ENCODE assay signal across 17 cellular contexts in genomic region chr19:53989600-53990533, GRCh38. TPM values are rescaled to one million over a fixed set of nuclear protein-coding genes. Genes with fewer than 3 reads are reported as not detected.
DNase-seq lines count a peak whose midpoint lies in the region; ATAC-seq and TF ChIP-seq lines count a peak whose summit lies in the region.
"Had no signal": no experiment of that assay in that cellular context is flagged by ENCODE, and none has a peak within 500 bp of the region (broad histone marks: within the 10 kb centered on the region; RNA-seq: fewer than 3 reads in every experiment).

No MANE protein-coding gene starts in this region.

- intact Hi-C loops in MCF 10A (cut with micrococcal nuclease) (no loop called here), mammary epithelial cell (cut with micrococcal nuclease) (no loop called here)

- no peak overlapping the region for H2AFZ ChIP-seq in neuronal stem cell (ENCODE audit: low read length)
- H2AFZ ChIP-seq in mammary epithelial cell (ENCODE audit: low read depth, low read length) = no peak overlapping the region

- H3K9ac ChIP-seq in neuronal stem cell (ENCODE audit: low read depth, low read length, poor library complexity) = no peak overlapping the region
- H3K9ac ChIP-seq in mammary epithelial cell (ENCODE audit: insufficient read depth, low read length) = no peak overlapping the region

- H3K4me3 ChIP-seq in neuronal stem cell (ENCODE audit: low read length in 2 of 2) = no peak overlapping the region
- H3K4me3 ChIP-seq in mammary epithelial cell (replicated peaks in 1 of 3; ENCODE audit: insufficient read depth in 1 of 3, low read depth in 2 of 3, low read length in 3 of 3) = no peak overlapping the region
- H3K4me3 ChIP-seq: left lung, suprapubic skin had no signal

- no peak overlapping the region for H3K4me2 ChIP-seq in neuronal stem cell (ENCODE audit: insufficient read depth, low read length, poor library complexity, severe bottlenecking)
- H3K4me2 ChIP-seq in mammary epithelial cell (ENCODE audit: insufficient read depth, low read depth, low read length) = no peak overlapping the region

- H3K27me3 ChIP-seq in neuronal stem cell (ENCODE audit: control insufficient read depth in 3 of 3, insufficient read depth in 3 of 3, low read depth in 1 of 3, low read length in 3 of 3) (peaks cover 0 to 8% (median 0%) of the 10 kb centered on the region in 3 experiments), mammary epithelial cell (ENCODE audit: insufficient read depth, low read length) (peaks cover 18% of the 10 kb centered on the region)

- H3K4me3 Mint-ChIP-seq in MCF 10A (ENCODE audit: unreplicated experiment) = no peak overlapping the region
- H3K4me3 Mint-ChIP-seq in stimulated activated naive B cell treated with anti-CD40 and anti-IgM and Interleukin-4, amounts not matched to agents 10 μg/mL and 1 μg/mL and 100 μg/mL, for 72 hours = no peak overlapping the region
- no peak overlapping the region for H3K4me3 Mint-ChIP-seq in chondrocyte (ENCODE audit: unreplicated experiment)
- H3K4me3 Mint-ChIP-seq: activated B cell treated with CpG ODN at 0.5 μM for 24 hours; activated CD8-positive, alpha-beta memory T cell treated with anti-CD3 and anti-CD28 coated beads, Interleukin-2, amount 10 ng/mL, durations not matched to agents 7 days and 5 days had no signal

- CTCF ChIA-PET in MCF 10A (lab: Yijun Ruan, JAX) = no interaction called here
- CTCF ChIA-PET in mammary epithelial cell (lab: Charles Lee; ENCODE audit: low non-redundant PET) = no interaction called here

- H3K27ac Mint-ChIP-seq in MCF 10A (ENCODE audit: low read depth, unreplicated experiment) (no peak overlapping the region), chondrocyte (ENCODE audit: unreplicated experiment) (no peak overlapping the region)
- H3K27ac Mint-ChIP-seq in stimulated activated naive B cell treated with anti-CD40 and anti-IgM and Interleukin-4, amounts not matched to agents 10 μg/mL and 1 μg/mL and 100 μg/mL, for 72 hours = no peak overlapping the region
- H3K27ac Mint-ChIP-seq: activated B cell treated with CpG ODN at 0.5 μM for 24 hours; activated CD8-positive, alpha-beta memory T cell treated with anti-CD3 and anti-CD28 coated beads, Interleukin-2, amount 10 ng/mL, durations not matched to agents 7 days and 5 days had no signal

- H3K9me3 Mint-ChIP-seq in MCF 10A (ENCODE audit: unreplicated experiment) (no peaks in the 10 kb centered on the region), chondrocyte (ENCODE audit: low read depth) (no peaks in the 10 kb centered on the region)
- no peaks in the 10 kb centered on the region for H3K9me3 Mint-ChIP-seq in stimulated activated naive B cell treated with anti-CD40 and anti-IgM and Interleukin-4, amounts not matched to agents 10 μg/mL and 1 μg/mL and 100 μg/mL, for 72 hours
- H3K9me3 Mint-ChIP-seq: activated B cell treated with CpG ODN at 0.5 μM for 24 hours had no signal

- H3K9me3 ChIP-seq in neuronal stem cell (replicated peaks in 1 of 2; ENCODE audit: control insufficient read depth in 2 of 2, insufficient read depth in 1 of 2, low read depth in 1 of 2, low read length in 2 of 2) (no peaks in the 10 kb centered on the region), mammary epithelial cell (replicated peaks; ENCODE audit: insufficient read depth, low read length) (no peaks in the 10 kb centered on the region)
- H3K9me3 ChIP-seq: left lung, suprapubic skin had no signal

- ATAC-seq in stimulated activated naive B cell treated with anti-CD40 and anti-IgM and Interleukin-4, amounts not matched to agents 10 μg/mL and 1 μg/mL and 100 μg/mL, for 72 hours (replicated peaks) = no peak
- ATAC-seq: activated CD8-positive, alpha-beta memory T cell treated with anti-CD3 and anti-CD28 coated beads, Interleukin-2, amount 10 ng/mL, durations not matched to agents 7 days and 5 days; left lung; naive thymus-derived CD4-positive, alpha-beta T cell had no signal

- DNase-seq in Daoy (ENCODE audit: low read depth) (peak; percentile 54), NCI-H226 (peak; percentile 34), dermis blood vessel endothelial cell (peak; percentile 77), neuronal stem cell (ENCODE audit: low spot score) (no peak), MCF 10A (ENCODE audit: unreplicated experiment) (no peak), mammary epithelial cell (no peak), chondrocyte (ENCODE audit: low spot score) (no peak)
- no peak for DNase-seq in stimulated activated naive B cell treated with anti-CD40 and anti-IgM and Interleukin-4, amounts not matched to agents 10 μg/mL and 1 μg/mL and 100 μg/mL, for 72 hours
- DNase-seq: activated B cell treated with CpG ODN at 0.5 μM for 24 hours; activated CD8-positive, alpha-beta memory T cell treated with anti-CD3 and anti-CD28 coated beads, Interleukin-2, amount 10 ng/mL, durations not matched to agents 7 days and 5 days; activated naive CD4-positive, alpha-beta T cell; DMS53; left lung; naive thymus-derived CD4-positive, alpha-beta T cell; NCI-H2029 treated with DMSO at 0.1 percent for 48 hours; NCI-H524 had no signal

- no peaks in the 10 kb centered on the region for H4K20me1 ChIP-seq in mammary epithelial cell (ENCODE audit: insufficient read depth, low read length)

- no peak overlapping the region for H2BK12ac ChIP-seq in neuronal stem cell (ENCODE audit: low read length)

- dilution Hi-C loops in mammary epithelial cell (cut with HindIII; ENCODE audit: low sequenced_read_pairs) = no loop called here

- POLR2A ChIA-PET in MCF 10A (lab: Yijun Ruan, JAX) = no interaction called here

- in situ Hi-C loops in mammary epithelial cell (cut with MboI; ENCODE audit: low sequenced_read_pairs in 2 of 2) = no loop called here

- H3K4ac ChIP-seq in neuronal stem cell (ENCODE audit: low read length) = no peak overlapping the region

- H3K23ac ChIP-seq in neuronal stem cell (ENCODE audit: low read depth, low read length, poor library complexity) = peak overlapping the region; percentile 26

- no peak overlapping the region for H4K91ac ChIP-seq in neuronal stem cell (ENCODE audit: low read depth, low read length, poor library complexity)

- TF ChIP-seq CTCF in MCF 10A (IDR thresholded peaks at IDR 0.05; ENCODE audit: unreplicated experiment) (no peak), mammary epithelial cell (conservative IDR thresholded peaks at IDR 0.05 in 1 of 2, IDR thresholded peaks at IDR 0.05 in 1 of 2; ENCODE audit: extremely low read depth in 1 of 2, insufficient read depth in 1 of 2, low read depth in 1 of 2, low read length in 2 of 2) (no peak), chondrocyte (IDR thresholded peaks at IDR 0.05) (no peak)

- H3K27ac ChIP-seq in neuronal stem cell (replicated peaks; ENCODE audit: low read length) = no peak overlapping the region
- H3K27ac ChIP-seq in mammary epithelial cell (ENCODE audit: insufficient read depth, low read depth, low read length) = no peak overlapping the region
- H3K27ac ChIP-seq: left lung, suprapubic skin had no signal

- H3K36me3 ChIP-seq in neuronal stem cell (replicated peaks in 1 of 2; ENCODE audit: control insufficient read depth in 2 of 2, insufficient read depth in 2 of 2, low read length in 2 of 2) (no peaks in the 10 kb centered on the region), mammary epithelial cell (ENCODE audit: insufficient read depth, low read length) (no peaks in the 10 kb centered on the region)
- H3K36me3 ChIP-seq: left lung, suprapubic skin had no signal

- H3K36me3 Mint-ChIP-seq in MCF 10A (ENCODE audit: insufficient read depth, unreplicated experiment) (no peaks in the 10 kb centered on the region), chondrocyte (ENCODE audit: low read depth) (no peaks in the 10 kb centered on the region)
- no peaks in the 10 kb centered on the region for H3K36me3 Mint-ChIP-seq in stimulated activated naive B cell treated with anti-CD40 and anti-IgM and Interleukin-4, amounts not matched to agents 10 μg/mL and 1 μg/mL and 100 μg/mL, for 72 hours
- H3K36me3 Mint-ChIP-seq: activated CD8-positive, alpha-beta memory T cell treated with anti-CD3 and anti-CD28 coated beads, Interleukin-2, amount 10 ng/mL, durations not matched to agents 7 days and 5 days; naive thymus-derived CD4-positive, alpha-beta T cell had no signal

- WGBS in neuronal stem cell (ENCODE audit: extremely low coverage in 2 of 2, insufficient read length in 2 of 2, insufficient replicate concordance in 1 of 2), 2 donors = no CpG with 5 or more reads among the region's 22 CpGs
- WGBS in mammary epithelial cell (ENCODE audit: low coverage, missing lambda C conversion rate) = 48% methylated on average over 9 of the region's 22 CpGs

- H3K4me1 Mint-ChIP-seq in MCF 10A (ENCODE audit: insufficient read depth, unreplicated experiment) (no peaks in the 10 kb centered on the region), chondrocyte (ENCODE audit: low read depth) (peaks cover 4% of the 10 kb centered on the region)
- peaks cover 7 to 8% of the 10 kb centered on the region in 2 donors for H3K4me1 Mint-ChIP-seq in stimulated activated naive B cell treated with anti-CD40 and anti-IgM and Interleukin-4, amounts not matched to agents 10 μg/mL and 1 μg/mL and 100 μg/mL, for 72 hours
- H3K4me1 Mint-ChIP-seq: activated B cell treated with CpG ODN at 0.5 μM for 24 hours; activated CD8-positive, alpha-beta memory T cell treated with anti-CD3 and anti-CD28 coated beads, Interleukin-2, amount 10 ng/mL, durations not matched to agents 7 days and 5 days had no signal

- H3K27me3 Mint-ChIP-seq in MCF 10A (ENCODE audit: insufficient read depth, unreplicated experiment) (peaks cover 14% of the 10 kb centered on the region), chondrocyte (ENCODE audit: low read depth) (peaks cover 24% of the 10 kb centered on the region)
- H3K27me3 Mint-ChIP-seq in stimulated activated naive B cell treated with anti-CD40 and anti-IgM and Interleukin-4, amounts not matched to agents 10 μg/mL and 1 μg/mL and 100 μg/mL, for 72 hours = peaks cover 35 to 36% of the 10 kb centered on the region in 2 donors

- no peaks in the 10 kb centered on the region for H3K79me1 ChIP-seq in neuronal stem cell (ENCODE audit: low read depth, low read length)

- H3K18ac ChIP-seq in neuronal stem cell (ENCODE audit: low read length) = peak overlapping the region; percentile 15

- H2BK15ac ChIP-seq in neuronal stem cell (ENCODE audit: low read length) = peak overlapping the region; percentile 23

- no peaks in the 10 kb centered on the region for H3K79me2 ChIP-seq in mammary epithelial cell (ENCODE audit: insufficient read depth, low read length)

- H3K4me1 ChIP-seq in neuronal stem cell (ENCODE audit: control insufficient read depth in 2 of 2, insufficient read depth in 1 of 2, low read depth in 1 of 2, low read length in 2 of 2) (peaks cover 3 to 12% of the 10 kb centered on the region in 2 donors), mammary epithelial cell (ENCODE audit: insufficient read depth, low read length) (no peaks in the 10 kb centered on the region)

- BruUV-seq in MCF 10A (replicated peaks; lab: Mats Ljungman, UMichigan) (no TSS peak), mammary epithelial cell (replicated peaks; lab: Mats Ljungman, UMichigan) (no TSS peak)

- H2BK5ac ChIP-seq in neuronal stem cell (ENCODE audit: low read length) = no peak overlapping the region

- H3K14ac ChIP-seq in neuronal stem cell (ENCODE audit: low read length) = no peak overlapping the region

- no peak overlapping the region for H4K8ac ChIP-seq in neuronal stem cell (ENCODE audit: low read depth, low read length)

- H2BK120ac ChIP-seq in neuronal stem cell (ENCODE audit: low read depth, low read length) = no peak overlapping the region

- H2AK5ac ChIP-seq in neuronal stem cell (ENCODE audit: low read depth, low read length) = peak overlapping the region; percentile 31

RNA-seq across cellular contexts. Expression of gene CACNG6, which starts 1.6 kb away (rescaled TPM):
- 1.0 and 9.3 TPM in 2 replicates for total RNA-seq in Daoy (2014; rRNA removed; shearing (Covaris generic))
- total RNA-seq in dermis blood vessel endothelial cell (0.84 and 0.85 TPM in 2 replicates), MCF 10A (2022) (not detected in 2 replicates), mammary epithelial cell (not detected), chondrocyte (not detected in 3 replicates)
- polyA plus RNA-seq in neuronal stem cell (2013, experiment 1 of 2) = 4.0 TPM
- polyA plus RNA-seq in neuronal stem cell (2013, experiment 2 of 2) = 3.9 TPM
- polyA plus RNA-seq in mammary epithelial cell = not detected
- not detected for polyA minus RNA-seq in mammary epithelial cell
- total RNA-seq: activated B cell treated with CpG ODN at 0.5 μM for 24 hours; activated CD8-positive, alpha-beta memory T cell treated with anti-CD3 and anti-CD28 coated beads, Interleukin-2, amount 10 ng/mL, durations not matched to agents 7 days and 5 days; suprapubic skin had no signal
- polyA plus RNA-seq: naive thymus-derived CD4-positive, alpha-beta T cell had no signal

RNA-seq across cellular contexts. Expression of gene CACNG8, which starts 27.1 kb away (rescaled TPM):
- 0.48 and 2.9 TPM in 2 replicates for total RNA-seq in Daoy (2014; rRNA removed; shearing (Covaris generic))
- total RNA-seq in dermis blood vessel endothelial cell (0.14 and 0.17 TPM in 2 replicates), MCF 10A (2022) (0.16 TPM in 1 of 2 replicates, not detected in the other), mammary epithelial cell (not detected), chondrocyte (0.05 TPM in 1 of 3 replicates, not detected in the others)
- 0.60 TPM for polyA plus RNA-seq in neuronal stem cell (2013, experiment 1 of 2)
- 0.65 TPM for polyA plus RNA-seq in neuronal stem cell (2013, experiment 2 of 2)
- not detected for polyA plus RNA-seq in mammary epithelial cell
- not detected for polyA minus RNA-seq in mammary epithelial cell
- total RNA-seq: activated B cell treated with CpG ODN at 0.5 μM for 24 hours; activated CD8-positive, alpha-beta memory T cell treated with anti-CD3 and anti-CD28 coated beads, Interleukin-2, amount 10 ng/mL, durations not matched to agents 7 days and 5 days had no signal
- polyA plus RNA-seq: naive thymus-derived CD4-positive, alpha-beta T cell had no signal

Comparison
In these comparisons a context has a peak if more than half of its experiments do, and no peak if none do; other contexts are left out.
1. DNase-seq: peak in Daoy (single experiment), NCI-H226 (single experiment) and dermis blood vessel endothelial cell (single experiment); none in neuronal stem cell (single experiment), MCF 10A (single experiment), stimulated activated naive B cell treated with anti-CD40 and anti-IgM and Interleukin-4, amounts not matched to agents 10 μg/mL and 1 μg/mL and 100 μg/mL, for 72 hours (single experiment), mammary epithelial cell (single experiment) and chondrocyte (single experiment).